ENCODE assay signal across 8 cellular contexts in the genomic region with DNA sequence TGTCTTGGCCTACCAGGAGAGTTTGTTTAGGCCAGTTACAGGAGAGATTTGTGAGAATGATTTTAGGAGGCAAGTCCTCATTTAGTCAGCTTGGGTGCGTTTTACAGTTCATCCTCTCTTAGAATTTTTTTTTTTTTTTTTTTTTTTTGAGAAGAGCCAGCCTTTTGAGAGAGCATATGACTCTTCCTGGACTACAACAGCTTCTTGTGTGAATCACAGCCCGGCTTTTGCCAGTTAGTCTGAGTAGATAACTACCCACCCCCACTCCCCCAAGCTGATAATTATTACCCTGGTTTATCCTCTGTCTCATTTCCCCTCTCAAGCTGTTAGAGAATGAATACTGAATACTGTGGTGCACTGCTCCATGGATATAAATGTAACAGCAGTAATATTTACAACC. TPM values are rescaled to one million over a fixed set of nuclear protein-coding genes. Genes with fewer than 3 reads are reported as not detected.
A peak's percentile ranks its signal among the peaks of the same experiment; 100 is the strongest.
DNase-seq lines count a peak whose midpoint lies in the region; ATAC-seq and TF ChIP-seq lines count a peak whose summit lies in the region.

No MANE protein-coding gene starts in this region.

- H3K27me3 Mint-ChIP-seq in activated T-cell treated with anti-CD3 and anti-CD28 coated beads, Interleukin-2, amount 50 U/mL, for 72 hours (ENCODE audit: low read depth), result no peaks in the 10 kb centered on the region
- no peaks in the 10 kb centered on the region for H3K27me3 Mint-ChIP-seq in effector memory CD8-positive, alpha-beta T cell
- H3K27me3 Mint-ChIP-seq in natural killer cell (ENCODE audit: low read depth in 2 of 2), result no peaks in the 10 kb centered on the region

- CTCF ChIA-PET in RWPE1 (lab: Yijun Ruan, JAX), result interaction anchor here (0.7 to 2.0 kb wide), 2 partner anchors 14 to 99 kb away, joined by 5 to 11 read pairs; no protein-coding TSS in a partner anchor

- intact Hi-C loops in natural killer cell (cut with micrococcal nuclease), result loop anchor here (1.0 to 2.0 kb wide), 2 partner anchors 8 to 1321 kb away; no protein-coding TSS in a partner anchor

- POLR2A ChIA-PET in RWPE1 (lab: Yijun Ruan, JAX; ENCODE audit: low non-redundant PET), result interaction anchor here (0.5 to 3.0 kb wide), 3 partner anchors 13 to 158 kb away, joined by 3 to 9 read pairs (median 4); no protein-coding TSS in a partner anchor

- peak overlapping the region; percentile 97 for H3K27ac Mint-ChIP-seq in activated T-cell treated with anti-CD3 and anti-CD28 coated beads, Interleukin-2, amount 50 U/mL, for 72 hours
- H3K27ac Mint-ChIP-seq in effector memory CD8-positive, alpha-beta T cell, result peak overlapping the region; percentile 99 to 100
- peak overlapping the region; percentile 99 to 100 for H3K27ac Mint-ChIP-seq in natural killer cell

- DNase-seq in activated T-cell treated with anti-CD3 and anti-CD28 coated beads, Interleukin-2, amount 50 U/mL, for 72 hours, result peak; percentile 39 to 56
- no peak for DNase-seq in activated T-cell treated with anti-CD3 and anti-CD28 coated beads, Interleukin-2, amount 50 U/mL, for 48 hours
- DNase-seq in T follicular helper cell (ENCODE audit: low read depth) (peak; percentile 25), natural killer cell (no peak), RWPE1 (ENCODE audit: low spot score) (no peak)
- DNase-seq in effector memory CD8-positive, alpha-beta T cell, result no peak

- peaks cover 16 to 50% of the 10 kb centered on the region in 2 donors for H3K36me3 Mint-ChIP-seq in activated T-cell treated with anti-CD3 and anti-CD28 coated beads, Interleukin-2, amount 50 U/mL, for 72 hours (ENCODE audit: insufficient read depth in 2 of 2)
- H3K36me3 Mint-ChIP-seq in effector memory CD8-positive, alpha-beta T cell (ENCODE audit: insufficient read depth), result peaks cover 73% of the 10 kb centered on the region
- H3K36me3 Mint-ChIP-seq in natural killer cell, result no peaks in the 10 kb centered on the region

- H3K4me1 Mint-ChIP-seq in activated T-cell treated with anti-CD3 and anti-CD28 coated beads, Interleukin-2, amount 50 U/mL, for 72 hours (ENCODE audit: low read depth), result peaks cover 90% of the 10 kb centered on the region
- peaks cover 70 to 86% of the 10 kb centered on the region in 2 donors for H3K4me1 Mint-ChIP-seq in effector memory CD8-positive, alpha-beta T cell (ENCODE audit: low read depth in 2 of 2)
- peaks cover 91 to 92% of the 10 kb centered on the region in 2 donors for H3K4me1 Mint-ChIP-seq in natural killer cell

- peak; percentile 1 to 8 for ATAC-seq in activated T-cell treated with anti-CD3 and anti-CD28 coated beads, Interleukin-2, amount 50 U/mL, for 72 hours (replicated peaks in 1 of 2)
- ATAC-seq in effector memory CD8-positive, alpha-beta T cell (replicated peaks), result no peak
- ATAC-seq in natural killer cell (peak; percentile 9 to 36 (median 15)), HG02588 (IDR thresholded peaks at IDR 0.05; ENCODE audit: unreplicated experiment) (no peak), GM21423 (IDR thresholded peaks at IDR 0.05; ENCODE audit: unreplicated experiment) (no peak)

- H3K4me3 Mint-ChIP-seq in activated T-cell treated with anti-CD3 and anti-CD28 coated beads, Interleukin-2, amount 50 U/mL, for 72 hours, result peak overlapping the region; percentile 92 to 99
- peak overlapping the region; percentile 94 to 98 for H3K4me3 Mint-ChIP-seq in effector memory CD8-positive, alpha-beta T cell
- H3K4me3 Mint-ChIP-seq in natural killer cell, result peak overlapping the region; percentile 93

- no peaks in the 10 kb centered on the region for H3K9me3 Mint-ChIP-seq in activated T-cell treated with anti-CD3 and anti-CD28 coated beads, Interleukin-2, amount 50 U/mL, for 72 hours
- no peaks in the 10 kb centered on the region for H3K9me3 Mint-ChIP-seq in effector memory CD8-positive, alpha-beta T cell
- H3K9me3 Mint-ChIP-seq in natural killer cell, result no peaks in the 10 kb centered on the region

- H3K27ac ChIP-seq in RWPE1, result no peak overlapping the region

- no peak for TF ChIP-seq CTCF in natural killer cell (IDR thresholded peaks at IDR 0.05)
- no peak for TF ChIP-seq CTCF in RWPE1 (conservative IDR thresholded peaks at IDR 0.05; ENCODE audit: low read depth)

RNA-seq across cellular contexts. Expression of a gene that starts 7.8 kb away (rescaled TPM):
- 100 to 1,000 TPM; 208 to 246 TPM for total RNA-seq in activated T-cell treated with anti-CD3 and anti-CD28 coated beads, Interleukin-2, amount 50 U/mL, for 72 hours
- 100 to 1,000 TPM; 418 to 449 (median 441) TPM for total RNA-seq in natural killer cell

Comparison
In these comparisons a context has a peak if more than half of its experiments do, and no peak if none do; other contexts are left out.
1. DNase-seq: peak in activated T-cell treated with anti-CD3 and anti-CD28 coated beads, Interleukin-2, amount 50 U/mL, for 72 hours (2 of 2) and T follicular helper cell (single experiment); none in activated T-cell treated with anti-CD3 and anti-CD28 coated beads, Interleukin-2, amount 50 U/mL, for 48 hours (0 of 2), effector memory CD8-positive, alpha-beta T cell (0 of 3), natural killer cell (single experiment) and RWPE1 (single experiment).
2. ATAC-seq: peak in activated T-cell treated with anti-CD3 and anti-CD28 coated beads, Interleukin-2, amount 50 U/mL, for 72 hours (2 of 2) and natural killer cell (3 of 3); none in effector memory CD8-positive, alpha-beta T cell (single experiment), HG02588 (single experiment) and GM21423 (single experiment).
3. Peak in every context shown above with its lines, with median percentiles within 50 percentile points of each other: H3K27ac Mint-ChIP-seq and H3K4me3 Mint-ChIP-seq.